ENCODE assay signal across 18 cellular contexts in the genomic region with DNA sequence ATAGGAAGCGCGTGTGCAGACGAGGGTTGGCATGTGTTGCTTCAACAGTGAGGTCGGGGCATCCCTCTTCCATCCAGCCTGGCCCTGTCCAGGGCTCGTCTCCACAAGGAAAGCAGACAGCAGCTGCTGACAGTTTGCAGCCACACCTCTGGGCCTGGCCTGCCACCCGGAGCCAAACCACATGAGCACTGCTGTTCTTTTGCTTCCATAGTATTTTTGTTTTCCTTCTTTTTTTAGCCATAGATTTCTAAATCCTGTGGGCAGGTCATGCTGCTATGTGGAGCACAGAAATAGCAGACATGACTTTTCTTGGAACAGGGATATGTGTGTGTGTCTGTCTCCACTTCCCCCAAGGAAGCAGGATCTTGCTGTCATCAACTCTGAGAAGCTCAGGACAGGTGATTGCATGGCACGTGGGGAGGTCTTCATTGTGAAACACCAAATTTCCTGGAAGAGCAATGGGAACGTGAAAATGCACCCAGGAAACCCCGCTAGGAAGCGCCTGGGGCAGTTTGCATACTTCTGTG.
DNase-seq lines count a peak whose midpoint lies in the region; ATAC-seq and TF ChIP-seq lines count a peak whose summit lies in the region.
"Had no signal": no experiment of that assay in that cellular context is flagged by ENCODE, and none has a peak within 500 bp of the region (broad histone marks: within the 10 kb centered on the region; RNA-seq: fewer than 3 reads in every experiment).

No MANE protein-coding gene starts in this region.

- TF ChIP-seq POLR2A in esophagus squamous epithelium (IDR thresholded peaks at IDR 0.05) = no peak

- CTCF ChIA-PET in RWPE1 (lab: Yijun Ruan, JAX) = no interaction called here
- CTCF ChIA-PET in SK-N-SH (lab: Yijun Ruan, JAX) = no interaction called here

- intact Hi-C loops in esophagus squamous epithelium (cut with DNase I) = no loop called here

- no peaks in the 10 kb centered on the region for H3K9me2 ChIP-seq in SK-N-SH

- H3K27me3 ChIP-seq in esophagus squamous epithelium (no peaks in the 10 kb centered on the region), SK-N-SH (ENCODE audit: insufficient read depth) (no peaks in the 10 kb centered on the region)

- H3K4me1 ChIP-seq in esophagus squamous epithelium (peaks cover 0 to 33% (median 4%) of the 10 kb centered on the region in 3 donors), SK-N-SH (ENCODE audit: control insufficient read depth in 1 of 2, insufficient read depth in 2 of 2, low read depth in 1 of 2, low read length in 1 of 2) (peaks cover 3 to 24% of the 10 kb centered on the region in 2 experiments; a peak in 2 of 4 replicates)

- no peaks in the 10 kb centered on the region for H3K79me2 ChIP-seq in SK-N-SH (ENCODE audit: insufficient read depth)

- no peaks in the 10 kb centered on the region for H3F3A ChIP-seq in SK-N-SH (replicated peaks; ENCODE audit: insufficient read depth)

- 51 to 69% methylated on average over 6 to 9 of the region's 10 CpGs for WGBS in esophagus squamous epithelium, 2 donors
- 93% methylated on average over 9 of the region's 10 CpGs for WGBS in SK-N-SH (ENCODE audit: low lambda C conversion rate)

- no peak overlapping the region for H2AFZ ChIP-seq in SK-N-SH (ENCODE audit: low read depth)

- no peak for ATAC-seq in HG03108 (IDR thresholded peaks at IDR 0.05; ENCODE audit: unreplicated experiment)
- ATAC-seq: activated CD4-positive, alpha-beta T cell treated with anti-CD3 and anti-CD28 coated beads for 36 hours; activated T-helper 17 cell treated with anti-CD3 and anti-CD28 coated beads, Interleukin-2, amount 50 U/mL, for 72 hours; stimulated activated naive CD8-positive, alpha-beta T cell treated with anti-CD3 and anti-CD28 coated beads, Interleukin-15, amount 100 ng/mL, for 72 hours had no signal

- no peak for TF ChIP-seq RAD21 in SK-N-SH (IDR thresholded peaks at IDR 0.05; ENCODE audit: low read length)

- no peak for TF ChIP-seq CTCF in RWPE1 (conservative IDR thresholded peaks at IDR 0.05; ENCODE audit: low read depth)
- TF ChIP-seq CTCF in fibroblast of pulmonary artery (IDR thresholded peaks at IDR 0.05; ENCODE audit: low read length, missing control alignments) = no peak
- TF ChIP-seq CTCF in esophagus squamous epithelium (IDR thresholded peaks at IDR 0.05) = no peak
- TF ChIP-seq CTCF in SK-N-SH (IDR thresholded peaks at IDR 0.05) = no peak

- H4K20me1 ChIP-seq in SK-N-SH (ENCODE audit: insufficient read depth) = peaks cover 2% of the 10 kb centered on the region; the same call in 1 of the 2 replicates

- no peak overlapping the region for H3K9ac ChIP-seq in SK-N-SH

- H3K27ac ChIP-seq in RWPE1 (peak overlapping the region; percentile 69), esophagus squamous epithelium (no peak overlapping the region), SK-N-SH (ENCODE audit: low read depth in 2 of 2, low read length in 1 of 2) (no peak overlapping the region)

- H3K9me3 ChIP-seq in esophagus squamous epithelium (no peaks in the 10 kb centered on the region), SK-N-SH (no peaks in the 10 kb centered on the region)

- H3K4me3 ChIP-seq in fibroblast of pulmonary artery (replicated peaks; ENCODE audit: low read depth, low read length) = no peak overlapping the region
- no peak overlapping the region for H3K4me3 ChIP-seq in esophagus squamous epithelium
- no peak overlapping the region for H3K4me3 ChIP-seq in SK-N-SH (ENCODE audit: low read depth in 2 of 2, low read length in 1 of 2)

- POLR2A ChIA-PET in RWPE1 (lab: Yijun Ruan, JAX; ENCODE audit: low non-redundant PET) = no interaction called here
- POLR2A ChIA-PET in SK-N-SH (lab: Yijun Ruan, JAX) = no interaction called here

- no peak for TF ChIP-seq EP300 in SK-N-SH (IDR thresholded peaks at IDR 0.05; ENCODE audit: borderline replicate concordance in 1 of 2, low read depth in 1 of 2, low read length in 1 of 2)

- DNase-seq in AG20443 (ENCODE audit: low spot score) = peak; percentile 64
- no peak for DNase-seq in RWPE1 (ENCODE audit: low spot score)
- DNase-seq in fibroblast of pulmonary artery (ENCODE audit: low read depth) = peak; percentile 47
- peak; percentile 97 for DNase-seq in myocyte (ENCODE audit: low read depth)
- DNase-seq in GF-D8 (lab: John Stamatoyannopoulos, UW) = no peak
- no peak for DNase-seq in esophagus squamous epithelium (lab: John Stamatoyannopoulos, UW)
- no peak for DNase-seq in SK-N-SH
- DNase-seq: activated CD4-positive, alpha-beta T cell treated with anti-CD3 and anti-CD28 coated beads for 36 hours; DMS 273 treated with DMSO at 0.1 percent for 48 hours; foreskin melanocyte; GOT3; mesendoderm; NCI-H2029 treated with DMSO at 0.1 percent for 48 hours; NCI-H526; stimulated activated naive CD8-positive, alpha-beta T cell treated with anti-CD3 and anti-CD28 coated beads, Interleukin-15, amount 100 ng/mL, for 72 hours; T-helper 2 cell had no signal

- H3K4me2 ChIP-seq in SK-N-SH = no peak overlapping the region

- peaks cover 10 to 71% (median 10%) of the 10 kb centered on the region in 3 donors for H3K36me3 ChIP-seq in esophagus squamous epithelium
- no peaks in the 10 kb centered on the region for H3K36me3 ChIP-seq in SK-N-SH (replicated peaks in 1 of 2; ENCODE audit: control insufficient read depth in 1 of 2, insufficient read depth in 2 of 2, low read length in 1 of 2)

TF ChIP-seq in SK-N-SH, 30 proteins besides CTCF, POLR2A, EP300 and RAD21:
- TF ChIP-seq, protein P1, sequence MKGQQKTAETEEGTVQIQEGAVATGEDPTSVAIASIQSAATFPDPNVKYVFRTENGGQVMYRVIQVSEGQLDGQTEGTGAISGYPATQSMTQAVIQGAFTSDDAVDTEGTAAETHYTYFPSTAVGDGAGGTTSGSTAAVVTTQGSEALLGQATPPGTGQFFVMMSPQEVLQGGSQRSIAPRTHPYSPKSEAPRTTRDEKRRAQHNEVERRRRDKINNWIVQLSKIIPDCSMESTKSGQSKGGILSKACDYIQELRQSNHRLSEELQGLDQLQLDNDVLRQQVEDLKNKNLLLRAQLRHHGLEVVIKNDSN (IDR thresholded peaks at IDR 0.05; ENCODE audit: borderline replicate concordance, low read depth) = no peak

Comparison
In these comparisons a context has a peak if more than half of its experiments do, and no peak if none do; other contexts are left out.
1. DNase-seq: peak in AG20443 (single experiment), fibroblast of pulmonary artery (single experiment) and myocyte (single experiment); none in RWPE1 (single experiment), GF-D8 (single experiment), esophagus squamous epithelium (single experiment) and SK-N-SH (single experiment).